8 cellular contexts compared by ENCODE assay signal in genomic region chr22:37659897-37660708, GRCh38. TPM values are rescaled to one million over a fixed set of nuclear protein-coding genes. Genes with fewer than 3 reads are reported as not detected.
A peak's percentile ranks its signal among the peaks of the same experiment; 100 is the strongest.
DNase-seq lines count a peak whose midpoint lies in the region; ATAC-seq, FAIRE-seq and TF ChIP-seq lines count a peak whose summit lies in the region.

No MANE protein-coding gene starts in this region.

- H3F3A ChIP-seq in PC-9 (ENCODE audit: insufficient read depth, low read depth), result peaks cover 25% of the 10 kb centered on the region

- H3K9me3 ChIP-seq in PC-9 (ENCODE audit: insufficient read depth, low read depth), result no peaks in the 10 kb centered on the region
- H3K9me3 ChIP-seq in endothelial cell of umbilical vein (replicated peaks; ENCODE audit: control insufficient read depth, insufficient read depth, low read length), result no peaks in the 10 kb centered on the region

- H4K20me1 ChIP-seq in PC-9 (ENCODE audit: insufficient read depth), result peaks cover 14% of the 10 kb centered on the region
- H4K20me1 ChIP-seq in endothelial cell of umbilical vein (replicated peaks; ENCODE audit: control insufficient read depth, extremely low read depth, insufficient read depth, low read length), result no peaks in the 10 kb centered on the region

- no peaks in the 10 kb centered on the region for H3K27me3 ChIP-seq in PC-9 (ENCODE audit: insufficient read depth, low read depth)
- H3K27me3 ChIP-seq in endothelial cell of umbilical vein (ENCODE audit: control insufficient read depth in 2 of 2, insufficient read depth in 2 of 2, low read length in 2 of 2), result no peaks in the 10 kb centered on the region
- H3K27me3 ChIP-seq in rectal smooth muscle tissue (ENCODE audit: control insufficient read depth, insufficient read depth, low read length), result no peaks in the 10 kb centered on the region

- FAIRE-seq in endothelial cell of umbilical vein (lab: Jason Lieb, UNC), result no peak

- peak overlapping the region; percentile 66 for H3K4me3 ChIP-seq in GM12875 (ENCODE audit: low read depth, low read length)
- peak overlapping the region; percentile 66 for H3K4me3 ChIP-seq in PC-9
- peak overlapping the region in 1 of 3 experiments; percentile 53 for H3K4me3 ChIP-seq in endothelial cell of umbilical vein (replicated peaks in 1 of 3; ENCODE audit: insufficient read depth in 1 of 3, low read depth in 1 of 3, low read length in 3 of 3)
- H3K4me3 ChIP-seq in rectal smooth muscle tissue (ENCODE audit: low read length), result peak overlapping the region; percentile 90

- H3K27ac ChIP-seq in PC-9 (no peak overlapping the region), endothelial cell of umbilical vein (ENCODE audit: insufficient read depth, low read depth, low read length) (no peak overlapping the region), rectal smooth muscle tissue (ENCODE audit: low read depth, low read length) (peak overlapping the region; percentile 61)

- BruUV-seq in PC-9 (replicated peaks; lab: Mats Ljungman, UMichigan), result TSS peak; percentile 30
- BruUV-seq in endothelial cell of umbilical vein (replicated peaks; lab: Mats Ljungman, UMichigan), result TSS peak; percentile 18

- intact Hi-C loops in PC-9 (cut with micrococcal nuclease; ENCODE audit: unreplicated experiment) (loop anchor here (2.0 kb wide), 1 partner anchor 21 kb away; no protein-coding TSS in a partner anchor), endothelial cell of umbilical vein (cut with micrococcal nuclease) (no loop called here)

- H3K4me1 ChIP-seq in PC-9 (replicated peaks; ENCODE audit: insufficient read depth), result peaks cover 28% of the 10 kb centered on the region
- peaks cover 17% of the 10 kb centered on the region for H3K4me1 ChIP-seq in endothelial cell of umbilical vein (ENCODE audit: control insufficient read depth, extremely low read depth, insufficient read depth, low read length)
- H3K4me1 ChIP-seq in rectal smooth muscle tissue (ENCODE audit: control insufficient read depth, insufficient read depth, low read length), result peaks cover 32% of the 10 kb centered on the region

- POLR2A ChIA-PET in PC-9 (lab: Charles Lee; ENCODE audit: unreplicated experiment) (interaction anchor here (1.2 kb wide), 1 partner anchor 8 kb away, joined by 3 read pairs; no protein-coding TSS in a partner anchor), endothelial cell of umbilical vein (lab: Charles Lee) (no interaction called here)

- TF ChIP-seq CTCF in GM12875 (IDR thresholded peaks at IDR 0.05; ENCODE audit: borderline replicate concordance, insufficient read depth, low read depth, low read length) (no peak), PC-9 (conservative IDR thresholded peaks at IDR 0.05) (no peak), endothelial cell of umbilical vein (IDR thresholded peaks at IDR 0.05; ENCODE audit: extremely low read depth in 1 of 2, insufficient read depth in 1 of 2, low read depth in 1 of 2, low read length in 2 of 2) (no peak), GM13977 (IDR thresholded peaks at IDR 0.05; ENCODE audit: extremely low read depth, insufficient read depth, missing control alignments) (no peak)

- no peak for ATAC-seq in GM21576 (IDR thresholded peaks at IDR 0.05; ENCODE audit: unreplicated experiment)

- TF ChIP-seq POLR2A in endothelial cell of umbilical vein (IDR thresholded peaks at IDR 0.05; ENCODE audit: low read depth, low read length), result no peak

- in situ Hi-C loops in GM13977 (cut with MboI; ENCODE audit: low pct_unique_long_range_greater_than_20kb, low sequenced_read_pairs, unreplicated experiment), result no loop called here

- no peak for DNase-seq in PC-9
- no peak for DNase-seq in endothelial cell of umbilical vein (ENCODE audit: low read depth, low spot score)
- no peak for DNase-seq in stimulated activated CD4-positive, alpha-beta T cell treated with anti-CD3 and anti-CD28 coated beads, Interleukin-4, amount 100 ng/mL, for 4 hours
- DNase-seq in GM13977 (ENCODE audit: low spot score), result no peak
- DNase-seq in SHP77 treated with DMSO at 0.1 percent for 48 hours (lab: John Stamatoyannopoulos, UW), result no peak

- H3K79me2 ChIP-seq in PC-9 (ENCODE audit: low read depth) (peaks cover 32% of the 10 kb centered on the region), endothelial cell of umbilical vein (ENCODE audit: control insufficient read depth, insufficient read depth, low read length) (peaks cover 32% of the 10 kb centered on the region)

- H2AFZ ChIP-seq in PC-9 (no peak overlapping the region), endothelial cell of umbilical vein (ENCODE audit: low read depth, low read length) (no peak overlapping the region)

- H3K9me1 ChIP-seq in endothelial cell of umbilical vein (replicated peaks; ENCODE audit: control insufficient read depth, extremely low read depth, insufficient read depth, low read length), result no peaks in the 10 kb centered on the region

- H3K9ac ChIP-seq in endothelial cell of umbilical vein (replicated peaks; ENCODE audit: extremely low read depth, insufficient read depth, low read length) (no peak overlapping the region), rectal smooth muscle tissue (ENCODE audit: low read length) (peak overlapping the region; percentile 82)

- CTCF ChIA-PET in PC-9 (lab: Charles Lee) (no interaction called here), endothelial cell of umbilical vein (lab: Charles Lee) (interaction anchor here (1.7 to 8.6 kb wide), 10 partner anchors 10 to 203 kb away, joined by 6 to 220 read pairs (median 13); partner anchors contain the start of genes LGALS1 and NOL12)

- H3K36me3 ChIP-seq in PC-9 (ENCODE audit: low read depth) (no peaks in the 10 kb centered on the region), endothelial cell of umbilical vein (ENCODE audit: control insufficient read depth in 2 of 2, extremely low read depth in 1 of 2, insufficient read depth in 2 of 2, low read length in 2 of 2) (peaks cover 0 to 2% of the 10 kb centered on the region in 2 experiments), rectal smooth muscle tissue (ENCODE audit: control insufficient read depth, insufficient read depth, low read length) (no peaks in the 10 kb centered on the region)

- dilution Hi-C loops in endothelial cell of umbilical vein (cut with MboI; ENCODE audit: extremely low pct_ligation_motif_present, low sequenced_read_pairs), result no loop called here

- H3K4me2 ChIP-seq in PC-9 (peak overlapping the region; percentile 98), endothelial cell of umbilical vein (ENCODE audit: insufficient read depth, low read length) (peak overlapping the region; percentile 78)

- no peaks in the 10 kb centered on the region for H3K9me2 ChIP-seq in PC-9 (ENCODE audit: insufficient read depth)

RNA-seq across cellular contexts. Expression of gene PDXP, which starts 1.6 kb away (rescaled TPM):
- total RNA-seq in PC-9 (2021) (10.9 and 13.5 TPM in 2 replicates), endothelial cell of umbilical vein (14.8 and 18.0 TPM in 2 replicates)
- polyA plus RNA-seq in endothelial cell of umbilical vein, result 20.0 and 22.6 TPM in 2 replicates
- polyA plus RNA-seq in endothelial cell of umbilical vein (2011; cell fraction: cytosol; rRNA removed), result 17.7 and 18.2 TPM in 2 replicates
- 6.1 and 6.5 TPM in 2 replicates for polyA plus RNA-seq in endothelial cell of umbilical vein (2011; cell fraction: nucleus; rRNA removed)
- 10.5 and 13.7 TPM in 2 replicates for polyA plus RNA-seq in endothelial cell of umbilical vein (2012)
- polyA minus RNA-seq in endothelial cell of umbilical vein, result 9.2 and 10.3 TPM in 2 replicates
- 29.8 TPM for polyA minus RNA-seq in endothelial cell of umbilical vein (2011; cell fraction: cytosol; rRNA and poly(A)+ RNA removed)
- 2.7 and 4.6 TPM in 2 replicates for polyA minus RNA-seq in endothelial cell of umbilical vein (2011; cell fraction: nucleus; rRNA and poly(A)+ RNA removed)

RNA-seq across cellular contexts. Expression of gene LGALS1, which starts 15.3 kb away (rescaled TPM):
- 734 and 791 TPM in 2 replicates for total RNA-seq in PC-9 (2021)
- total RNA-seq in endothelial cell of umbilical vein, result 2,698 and 3,340 TPM in 2 replicates
- 13,642 and 14,745 TPM in 2 replicates for polyA plus RNA-seq in endothelial cell of umbilical vein
- 7,658 and 7,748 TPM in 2 replicates for polyA plus RNA-seq in endothelial cell of umbilical vein (2011; cell fraction: cytosol; rRNA removed)
- 1,908 and 1,936 TPM in 2 replicates for polyA plus RNA-seq in endothelial cell of umbilical vein (2011; cell fraction: nucleus; rRNA removed)
- 4,419 and 5,787 TPM in 2 replicates for polyA plus RNA-seq in endothelial cell of umbilical vein (2012)
- 3,664 and 4,504 TPM in 2 replicates for polyA minus RNA-seq in endothelial cell of umbilical vein
- 162 TPM for polyA minus RNA-seq in endothelial cell of umbilical vein (2011; cell fraction: cytosol; rRNA and poly(A)+ RNA removed)
- polyA minus RNA-seq in endothelial cell of umbilical vein (2011; cell fraction: nucleus; rRNA and poly(A)+ RNA removed), result 352 and 404 TPM in 2 replicates

RNA-seq across cellular contexts. Expression of gene SH3BP1, which starts 20.6 kb away (rescaled TPM):
- total RNA-seq in PC-9 (2021), result 52.1 and 60.5 TPM in 2 replicates
- 2.8 and 4.3 TPM in 2 replicates for total RNA-seq in endothelial cell of umbilical vein
- 2.3 and 4.2 TPM in 2 replicates for polyA plus RNA-seq in endothelial cell of umbilical vein
- polyA plus RNA-seq in endothelial cell of umbilical vein (2011; cell fraction: cytosol; rRNA removed), result 4.8 and 5.9 TPM in 2 replicates
- 7.6 and 9.2 TPM in 2 replicates for polyA plus RNA-seq in endothelial cell of umbilical vein (2011; cell fraction: nucleus; rRNA removed)
- 9.5 and 10.4 TPM in 2 replicates for polyA plus RNA-seq in endothelial cell of umbilical vein (2012)
- 5.3 and 7.2 TPM in 2 replicates for polyA minus RNA-seq in endothelial cell of umbilical vein
- polyA minus RNA-seq in endothelial cell of umbilical vein (2011; cell fraction: cytosol; rRNA and poly(A)+ RNA removed), result not detected
- 1.5 and 3.1 TPM in 2 replicates for polyA minus RNA-seq in endothelial cell of umbilical vein (2011; cell fraction: nucleus; rRNA and poly(A)+ RNA removed)

RNA-seq across cellular contexts. Expression of gene NOL12, which starts 26.0 kb away (rescaled TPM):
- 42.1 and 44.3 TPM in 2 replicates for total RNA-seq in PC-9 (2021)
- 29.1 and 31.5 TPM in 2 replicates for total RNA-seq in endothelial cell of umbilical vein
- 22.0 and 23.2 TPM in 2 replicates for polyA plus RNA-seq in endothelial cell of umbilical vein
- 28.0 and 29.6 TPM in 2 replicates for polyA plus RNA-seq in endothelial cell of umbilical vein (2011; cell fraction: cytosol; rRNA removed)
- polyA plus RNA-seq in endothelial cell of umbilical vein (2011; cell fraction: nucleus; rRNA removed), result 38.0 and 54.7 TPM in 2 replicates
- 14.6 and 17.9 TPM in 2 replicates for polyA plus RNA-seq in endothelial cell of umbilical vein (2012)
- polyA minus RNA-seq in endothelial cell of umbilical vein, result 11.6 and 13.0 TPM in 2 replicates
- polyA minus RNA-seq in endothelial cell of umbilical vein (2011; cell fraction: cytosol; rRNA and poly(A)+ RNA removed), result 10.0 TPM
- polyA minus RNA-seq in endothelial cell of umbilical vein (2011; cell fraction: nucleus; rRNA and poly(A)+ RNA removed), result 8.0 and 12.8 TPM in 2 replicates

RNA-seq across cellular contexts. Expression of gene TRIOBP, which starts 36.7 kb away (rescaled TPM):
- total RNA-seq in PC-9 (2021), result 170 and 172 TPM in 2 replicates
- total RNA-seq in endothelial cell of umbilical vein, result 104 TPM in 2 replicates
- 53.8 and 60.6 TPM in 2 replicates for polyA plus RNA-seq in endothelial cell of umbilical vein
- polyA plus RNA-seq in endothelial cell of umbilical vein (2011; cell fraction: cytosol; rRNA removed), result 63.6 and 79.0 TPM in 2 replicates
- polyA plus RNA-seq in endothelial cell of umbilical vein (2011; cell fraction: nucleus; rRNA removed), result 47.6 and 54.0 TPM in 2 replicates
- 54.5 and 57.2 TPM in 2 replicates for polyA plus RNA-seq in endothelial cell of umbilical vein (2012)
- 107 and 137 TPM in 2 replicates for polyA minus RNA-seq in endothelial cell of umbilical vein
- 14.3 TPM for polyA minus RNA-seq in endothelial cell of umbilical vein (2011; cell fraction: cytosol; rRNA and poly(A)+ RNA removed)
- polyA minus RNA-seq in endothelial cell of umbilical vein (2011; cell fraction: nucleus; rRNA and poly(A)+ RNA removed), result 37.7 and 39.5 TPM in 2 replicates

Comparison
In these comparisons a context has a peak if more than half of its experiments do, and no peak if none do; other contexts are left out.
1. RNA of gene SH3BP1, which starts 20.6 kb away (total RNA-seq): 52.1 to 60.5 TPM in PC-9; 2.8 to 4.3 TPM in endothelial cell of umbilical vein; every median in the first group is over 10 times any median in the second.